Comparison of ENCODE assay signal across 9 cellular contexts in the genomic region with DNA sequence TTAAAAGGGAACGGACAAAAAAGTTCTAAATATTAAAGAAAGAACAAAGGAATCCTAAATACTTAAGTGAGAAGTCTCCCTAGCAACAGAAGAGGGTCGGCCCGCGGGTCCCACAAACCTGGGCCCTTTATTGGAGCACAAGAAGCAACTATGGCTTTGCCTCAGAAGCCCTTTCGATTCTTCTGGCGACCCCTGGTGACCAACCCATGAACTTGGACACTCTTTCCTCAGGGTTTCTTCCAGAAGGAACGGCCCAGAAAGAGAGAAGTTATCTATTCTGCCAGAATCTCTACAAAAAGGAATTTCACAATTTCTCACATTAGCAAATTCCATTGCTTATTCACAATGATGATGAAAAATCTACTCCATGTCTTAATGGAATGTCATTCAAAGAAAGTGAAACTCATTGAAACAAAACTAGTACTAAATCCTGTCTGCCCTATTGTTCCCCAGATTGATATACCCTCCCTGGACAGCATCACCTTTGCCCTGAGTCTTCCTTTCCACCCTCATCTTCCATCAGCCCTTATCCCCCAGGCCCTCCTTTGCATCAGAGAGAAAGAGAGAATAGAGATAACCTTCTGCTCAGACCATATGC.
DNase-seq lines count a peak whose midpoint lies in the region; ATAC-seq and TF ChIP-seq lines count a peak whose summit lies in the region.
"Had no signal": no experiment of that assay in that cellular context is flagged by ENCODE, and none has a peak within 500 bp of the region (broad histone marks: within the 10 kb centered on the region; RNA-seq: fewer than 3 reads in every experiment).

No MANE protein-coding gene starts in this region.

- CTCF ChIA-PET in RWPE1 (lab: Yijun Ruan, JAX) = interaction anchor here (0.8 to 1.1 kb wide), 2 partner anchors 176 to 189 kb away, joined by 3 read pairs; no protein-coding TSS in a partner anchor

- TF ChIP-seq EP300 in Ishikawa (IDR thresholded peaks at IDR 0.05; ENCODE audit: borderline replicate concordance) = no peak

- ATAC-seq in GM18868 (IDR thresholded peaks at IDR 0.05; ENCODE audit: unreplicated experiment) = no peak

- peak; percentile 26 for DNase-seq in DMS79 treated with DMSO at 0.1 percent for 48 hours (lab: John Stamatoyannopoulos, UW)
- no peak for DNase-seq in DMS79 (lab: John Stamatoyannopoulos, UW)
- DNase-seq in RWPE1 (ENCODE audit: low spot score) = no peak
- peak; percentile 81 for DNase-seq in choroid plexus epithelial cell (ENCODE audit: low read depth)
- DNase-seq in left kidney (ENCODE audit: low read depth, low spot score) = peak; percentile 92
- peak; percentile 45 for DNase-seq in stromal cell of bone marrow (ENCODE audit: low read depth)

- TF ChIP-seq CTCF in RWPE1 (conservative IDR thresholded peaks at IDR 0.05; ENCODE audit: low read depth) (peak; percentile 65), choroid plexus epithelial cell (conservative IDR thresholded peaks at IDR 0.05; ENCODE audit: low read depth, low read length) (peak; percentile 83)

- POLR2A ChIA-PET in RWPE1 (lab: Yijun Ruan, JAX; ENCODE audit: low non-redundant PET) = no interaction called here

- no peak overlapping the region for H3K27ac ChIP-seq in RWPE1
- H3K27ac ChIP-seq: BLaER1 had no signal

- H3K4me3 ChIP-seq in choroid plexus epithelial cell (ENCODE audit: low read depth, low read length) = no peak overlapping the region
- H3K4me3 ChIP-seq: BLaER1 had no signal

- TF ChIP-seq RAD21 in Ishikawa (IDR thresholded peaks at IDR 0.05; ENCODE audit: low read depth) = peak; percentile 82

TF ChIP-seq in Ishikawa, 13 proteins besides CTCF, POLR2A, EP300 and RAD21:
- TF ChIP-seq FOXM1 (IDR thresholded peaks at IDR 0.05; ENCODE audit: borderline replicate concordance, low read depth) = no peak
- TF ChIP-seq EGR1 (IDR thresholded peaks at IDR 0.05) = no peak
- no peak for TF ChIP-seq USF1 (IDR thresholded peaks at IDR 0.05)
- no peak for TF ChIP-seq ZBTB7A (IDR thresholded peaks at IDR 0.05; ENCODE audit: low read depth)
- no peak for TF ChIP-seq CEBPB (IDR thresholded peaks at IDR 0.05)
- no peak for TF ChIP-seq CREB1 (IDR thresholded peaks at IDR 0.05; ENCODE audit: low read depth)
TF ChIP-seq in Ishikawa: peak in this region for 0.

Comparison
In these comparisons a context has a peak if more than half of its experiments do, and no peak if none do; other contexts are left out.
1. DNase-seq: peak in DMS79 treated with DMSO at 0.1 percent for 48 hours (single experiment), choroid plexus epithelial cell (single experiment), left kidney (single experiment) and stromal cell of bone marrow (single experiment); none in DMS79 (single experiment) and RWPE1 (single experiment).